ENCODE assay signal across 1 cellular context in genomic region chr4:7989654-7990053, GRCh38.
TF ChIP-seq lines count a peak whose summit lies in the region.

No MANE protein-coding gene starts in this region.

TF ChIP-seq in SK-N-SH, 30 proteins besides CTCF, POLR2A, EP300 and RAD21 (continued from another document):
- no peak for TF ChIP-seq ZBTB33 (IDR thresholded peaks at IDR 0.05; ENCODE audit: borderline replicate concordance, low read depth)
- TF ChIP-seq MXI1 (IDR thresholded peaks at IDR 0.05; ENCODE audit: low read depth, low read length) = no peak
- no peak for TF ChIP-seq RFX5 (IDR thresholded peaks at IDR 0.05; ENCODE audit: low read length)
- no peak for TF ChIP-seq POLR2AphosphoS5 (IDR thresholded peaks at IDR 0.05; ENCODE audit: low read depth, low read length)
